ENCODE assay signal across 14 cellular contexts in genomic region chr6:53250761-53251672, GRCh38.
DNase-seq lines count a peak whose midpoint lies in the region; ATAC-seq and TF ChIP-seq lines count a peak whose summit lies in the region.
"Had no signal": no experiment of that assay in that cellular context is flagged by ENCODE, and none has a peak within 500 bp of the region (broad histone marks: within the 10 kb centered on the region; RNA-seq: fewer than 3 reads in every experiment).

No MANE protein-coding gene starts in this region.

- DNase-seq in activated CD4-positive, alpha-beta T cell treated with anti-CD3 and anti-CD28 coated beads for 36 hours = no peak
- no peak for DNase-seq in activated CD4-positive, alpha-beta T cell treated with anti-CD3 and anti-CD28 coated beads, Interleukin-2, amount 50 U/mL, for 1 hour
- DNase-seq in dedifferentiated amniotic fluid mesenchymal stem cell (ENCODE audit: extremely low spot score) (peak; percentile 45), kidney tubule cell (ENCODE audit: low spot score) (peak; percentile 39), thoracic aorta (ENCODE audit: low spot score) (no peak), NOMO-1 (lab: John Stamatoyannopoulos, UW; ENCODE audit: unreplicated experiment in 2 of 2) (no peak), NCI-H1930 (lab: John Stamatoyannopoulos, UW) (no peak)
- DNase-seq in stimulated activated naive CD8-positive, alpha-beta T cell treated with anti-CD3 and anti-CD28 coated beads, Interleukin-15, amount 100 ng/mL, for 72 hours = no peak
- DNase-seq: central memory CD4-positive, alpha-beta T cell; DMS53; SHP77 treated with DMSO at 0.1 percent for 48 hours; thyroid gland had no signal

- H3K4me3 Mint-ChIP-seq in activated CD4-positive, alpha-beta T cell treated with anti-CD3 and anti-CD28 coated beads for 36 hours = no peak overlapping the region
- H3K4me3 Mint-ChIP-seq in stimulated activated naive CD8-positive, alpha-beta T cell treated with anti-CD3 and anti-CD28 coated beads, Interleukin-15, amount 100 ng/mL, for 72 hours = no peak overlapping the region
- H3K4me3 Mint-ChIP-seq: activated T-helper 1 cell treated with anti-CD3 and anti-CD28 coated beads, Interleukin-12 subunit alpha, Interleukin-12 subunit beta, Interleukin-2, Interleukin-4 antibody, amounts not matched to agents 30 ng/mL and 10 ng/mL and 1 ng/mL, durations not matched to agents 14 hours and 24 hours and 36 hours had no signal

- no peaks in the 10 kb centered on the region for H3K27me3 ChIP-seq in thoracic aorta (replicated peaks; ENCODE audit: insufficient read depth)
- H3K27me3 ChIP-seq: MG63, thyroid gland had no signal

- no peak overlapping the region for H3K27ac Mint-ChIP-seq in activated CD4-positive, alpha-beta T cell treated with anti-CD3 and anti-CD28 coated beads for 36 hours
- no peak overlapping the region for H3K27ac Mint-ChIP-seq in stimulated activated naive CD8-positive, alpha-beta T cell treated with anti-CD3 and anti-CD28 coated beads, Interleukin-15, amount 100 ng/mL, for 72 hours
- H3K27ac Mint-ChIP-seq: activated T-helper 1 cell treated with anti-CD3 and anti-CD28 coated beads, Interleukin-12 subunit alpha, Interleukin-12 subunit beta, Interleukin-2, Interleukin-4 antibody, amounts not matched to agents 30 ng/mL and 10 ng/mL and 1 ng/mL, durations not matched to agents 14 hours and 24 hours and 36 hours had no signal

- intact Hi-C loops in activated CD4-positive, alpha-beta T cell treated with anti-CD3 and anti-CD28 coated beads for 36 hours (cut with DNase I, micrococcal nuclease) = no loop called here

- CTCF ChIA-PET in activated CD4-positive, alpha-beta T cell treated with anti-CD3 and anti-CD28 coated beads for 36 hours (lab: Charles Lee) = interaction anchor here (0.7 kb wide), 1 partner anchor 78 kb away, joined by 3 read pairs; no protein-coding TSS in a partner anchor

- no peaks in the 10 kb centered on the region for H3K9me3 ChIP-seq in thoracic aorta
- H3K9me3 ChIP-seq: MG63, thyroid gland had no signal

- no peaks in the 10 kb centered on the region for H3K9me3 Mint-ChIP-seq in activated CD4-positive, alpha-beta T cell treated with anti-CD3 and anti-CD28 coated beads for 36 hours (ENCODE audit: low read depth)
- H3K9me3 Mint-ChIP-seq in stimulated activated naive CD8-positive, alpha-beta T cell treated with anti-CD3 and anti-CD28 coated beads, Interleukin-15, amount 100 ng/mL, for 72 hours = no peaks in the 10 kb centered on the region
- H3K9me3 Mint-ChIP-seq: activated T-helper 1 cell treated with anti-CD3 and anti-CD28 coated beads, Interleukin-12 subunit alpha, Interleukin-12 subunit beta, Interleukin-2, Interleukin-4 antibody, amounts not matched to agents 30 ng/mL and 10 ng/mL and 1 ng/mL, durations not matched to agents 14 hours and 24 hours and 36 hours had no signal

- no peak for TF ChIP-seq CTCF in thoracic aorta (IDR thresholded peaks at IDR 0.05)

- H3K4me1 Mint-ChIP-seq in activated CD4-positive, alpha-beta T cell treated with anti-CD3 and anti-CD28 coated beads for 36 hours = no peaks in the 10 kb centered on the region
- no peaks in the 10 kb centered on the region for H3K4me1 Mint-ChIP-seq in stimulated activated naive CD8-positive, alpha-beta T cell treated with anti-CD3 and anti-CD28 coated beads, Interleukin-15, amount 100 ng/mL, for 72 hours

- no peak overlapping the region for H3K4me3 ChIP-seq in thoracic aorta
- H3K4me3 ChIP-seq: MG63, thyroid gland had no signal

- peak; percentile 26 for ATAC-seq in activated CD4-positive, alpha-beta T cell treated with anti-CD3 and anti-CD28 coated beads for 36 hours
- peak; percentile 45 for ATAC-seq in thoracic aorta (ENCODE audit: insufficient number of reproducible peaks, low FRiP score, low read depth)
- no peak for ATAC-seq in stimulated activated naive CD8-positive, alpha-beta T cell treated with anti-CD3 and anti-CD28 coated beads, Interleukin-15, amount 100 ng/mL, for 72 hours

- H3K36me3 ChIP-seq in thoracic aorta = no peaks in the 10 kb centered on the region
- H3K36me3 ChIP-seq: MG63, thyroid gland had no signal

- H3K27ac ChIP-seq in thoracic aorta = peak overlapping the region; percentile 53 to 79

- peaks cover 7% of the 10 kb centered on the region for H3K36me3 Mint-ChIP-seq in activated CD4-positive, alpha-beta T cell treated with anti-CD3 and anti-CD28 coated beads for 36 hours (ENCODE audit: low read depth)

- peaks cover 10 to 26% of the 10 kb centered on the region in 2 donors for H3K4me1 ChIP-seq in thoracic aorta (ENCODE audit: control insufficient read depth in 1 of 2, low read depth in 2 of 2)

- POLR2A ChIA-PET in activated CD4-positive, alpha-beta T cell treated with anti-CD3 and anti-CD28 coated beads for 36 hours (lab: Charles Lee) = no interaction called here

- no peaks in the 10 kb centered on the region for H3K27me3 Mint-ChIP-seq in activated CD4-positive, alpha-beta T cell treated with anti-CD3 and anti-CD28 coated beads for 36 hours
- no peaks in the 10 kb centered on the region for H3K27me3 Mint-ChIP-seq in stimulated activated naive CD8-positive, alpha-beta T cell treated with anti-CD3 and anti-CD28 coated beads, Interleukin-15, amount 100 ng/mL, for 72 hours

Comparison
In these comparisons a context has a peak if more than half of its experiments do, and no peak if none do; other contexts are left out.
1. DNase-seq: peak in dedifferentiated amniotic fluid mesenchymal stem cell (single experiment) and kidney tubule cell (single experiment); none in activated CD4-positive, alpha-beta T cell treated with anti-CD3 and anti-CD28 coated beads for 36 hours (single experiment), activated CD4-positive, alpha-beta T cell treated with anti-CD3 and anti-CD28 coated beads, Interleukin-2, amount 50 U/mL, for 1 hour (single experiment), thoracic aorta (single experiment), NOMO-1 (0 of 2), stimulated activated naive CD8-positive, alpha-beta T cell treated with anti-CD3 and anti-CD28 coated beads, Interleukin-15, amount 100 ng/mL, for 72 hours (0 of 2) and NCI-H1930 (0 of 2).